ENCODE assay signal across 17 cellular contexts in the genomic region with DNA sequence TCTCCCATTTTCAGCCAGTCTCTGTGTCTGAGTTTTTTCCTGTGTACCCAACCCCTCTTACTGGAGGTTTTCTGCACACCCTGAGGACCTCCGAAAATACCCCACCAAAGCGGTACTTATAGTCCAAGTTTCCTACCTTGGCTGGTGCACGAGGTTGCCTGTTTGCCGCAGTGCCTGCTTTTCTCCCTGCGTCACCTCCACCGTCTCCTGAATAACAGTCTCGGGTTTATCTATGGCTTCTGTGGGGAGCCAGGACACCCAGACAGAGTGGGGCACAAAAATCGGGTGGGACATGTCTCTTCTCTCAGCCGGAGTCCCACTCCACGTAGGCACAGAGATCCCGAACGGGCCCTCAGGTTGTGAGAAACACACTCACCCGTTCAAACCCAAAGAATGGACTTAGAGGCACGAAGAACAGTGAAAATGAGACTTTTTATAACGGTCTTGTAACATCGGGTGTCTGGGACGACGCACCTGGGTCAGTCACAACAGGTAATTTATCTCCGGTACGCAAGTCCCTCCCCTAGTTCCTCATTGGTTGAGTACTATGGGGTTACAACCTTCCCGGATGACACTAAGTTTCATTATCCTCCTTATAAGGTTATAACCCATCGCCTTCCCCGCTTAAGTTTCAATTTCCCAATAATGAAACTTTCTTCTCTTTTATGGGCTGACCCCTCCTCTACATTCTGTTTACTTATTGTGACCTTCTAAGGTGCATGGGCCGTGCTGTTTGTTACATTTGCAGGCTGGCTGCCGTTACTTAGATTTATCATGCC.
A peak's percentile ranks its signal among the peaks of the same experiment; 100 is the strongest.
DNase-seq lines count a peak whose midpoint lies in the region; ATAC-seq and TF ChIP-seq lines count a peak whose summit lies in the region.
"Had no signal": no experiment of that assay in that cellular context is flagged by ENCODE, and none has a peak within 500 bp of the region (broad histone marks: within the 10 kb centered on the region; RNA-seq: fewer than 3 reads in every experiment).

No MANE protein-coding gene starts in this region.

- DNase-seq in GM23338 (ENCODE audit: low spot score) (no peak), RPMI8226 (peak; percentile 19), epithelial cell of esophagus (ENCODE audit: low read depth) (peak; percentile 36), HPDE6-E6E7 (ENCODE audit: extremely low spot score) (no peak), DMS153 treated with DMSO at 0.1 percent for 48 hours (lab: John Stamatoyannopoulos, UW; ENCODE audit: unreplicated experiment) (no peak)
- DNase-seq: H9, KBM-7, MG63, NCI-H1092 treated with DMSO at 0.1 percent for 48 hours, NCI-H187, NCI-H446 treated with DMSO at 0.1 percent for 48 hours, NCI-H774, SHP77 treated with DMSO at 0.1 percent for 48 hours had no signal

- ATAC-seq in GM23338 (peak; percentile 95), HG03025 (IDR thresholded peaks at IDR 0.05; ENCODE audit: low FRiP score, unreplicated experiment) (no peak), GM21723 (IDR thresholded peaks at IDR 0.05; ENCODE audit: unreplicated experiment) (no peak)
- ATAC-seq: Panc1 had no signal

- no peak overlapping the region for H3K4me3 ChIP-seq in GM23338
- peak overlapping the region; percentile 15 for H3K4me3 ChIP-seq in epithelial cell of esophagus (ENCODE audit: low read length)
- H3K4me3 ChIP-seq: MG63 had no signal

- H3K9me3 Mint-ChIP-seq in GM23338: no peaks in the 10 kb centered on the region
- H3K9me3 Mint-ChIP-seq: H9 had no signal

- H3K4me1 ChIP-seq in GM23338 (ENCODE audit: insufficient read depth): peaks cover 6% of the 10 kb centered on the region; the same call in 1 of the 2 replicates

- peak overlapping the region; percentile 43; the same call in 1 of the 2 replicates for H3K4me2 ChIP-seq in GM23338

- no peaks in the 10 kb centered on the region for H3K27me3 ChIP-seq in GM23338 (ENCODE audit: insufficient read depth)
- H3K27me3 ChIP-seq: MG63 had no signal

- H3F3A ChIP-seq in GM23338 (replicated peaks; ENCODE audit: low read depth): no peaks in the 10 kb centered on the region

- peak overlapping the region; percentile 94 for H2AFZ ChIP-seq in GM23338

- no peaks in the 10 kb centered on the region for H4K20me1 ChIP-seq in GM23338 (replicated peaks; ENCODE audit: insufficient read depth)

- H3K36me3 Mint-ChIP-seq in GM23338 (ENCODE audit: low read depth): no peaks in the 10 kb centered on the region

- H3K27me3 Mint-ChIP-seq in GM23338 (ENCODE audit: insufficient read depth, low read depth, poor library complexity): no peaks in the 10 kb centered on the region

- H3K27ac Mint-ChIP-seq in GM23338: peak overlapping the region; percentile 97

- H3K79me2 ChIP-seq in GM23338 (replicated peaks; ENCODE audit: insufficient read depth): no peaks in the 10 kb centered on the region

- peak overlapping the region; percentile 68 for H3K27ac ChIP-seq in C4-2B
- no peak overlapping the region for H3K27ac ChIP-seq in GM23338 (ENCODE audit: low read depth)

- H3K4me1 Mint-ChIP-seq in GM23338: peaks cover 6% of the 10 kb centered on the region; the same call in 2 of the 3 replicates

- peaks cover 7% of the 10 kb centered on the region; the same call in 1 of the 2 replicates for H3K9me2 ChIP-seq in GM23338 (ENCODE audit: insufficient read depth)

- H3K36me3 ChIP-seq in GM23338 (ENCODE audit: insufficient read depth): no peaks in the 10 kb centered on the region
- H3K36me3 ChIP-seq: MG63 had no signal

- TF ChIP-seq CTCF in C4-2B (conservative IDR thresholded peaks at IDR 0.05) (no peak), GM23338 (conservative IDR thresholded peaks at IDR 0.05; ENCODE audit: low read depth in 2 of 2) (no peak), epithelial cell of esophagus (IDR thresholded peaks at IDR 0.05; ENCODE audit: insufficient read depth, low read depth, low read length, missing control alignments) (no peak)

- H3K4me3 Mint-ChIP-seq in GM23338: peak overlapping the region; percentile 89
- H3K4me3 Mint-ChIP-seq: H9 had no signal

TF ChIP-seq in GM23338, 12 proteins besides CTCF, POLR2A, EP300 and RAD21:
- TF ChIP-seq CREB1 (CRISPR knock-in tag; IDR thresholded peaks at IDR 0.05; ENCODE audit: low read depth): peak; percentile 4; the same call in 1 of the 2 replicates
- TF ChIP-seq, protein P1, sequence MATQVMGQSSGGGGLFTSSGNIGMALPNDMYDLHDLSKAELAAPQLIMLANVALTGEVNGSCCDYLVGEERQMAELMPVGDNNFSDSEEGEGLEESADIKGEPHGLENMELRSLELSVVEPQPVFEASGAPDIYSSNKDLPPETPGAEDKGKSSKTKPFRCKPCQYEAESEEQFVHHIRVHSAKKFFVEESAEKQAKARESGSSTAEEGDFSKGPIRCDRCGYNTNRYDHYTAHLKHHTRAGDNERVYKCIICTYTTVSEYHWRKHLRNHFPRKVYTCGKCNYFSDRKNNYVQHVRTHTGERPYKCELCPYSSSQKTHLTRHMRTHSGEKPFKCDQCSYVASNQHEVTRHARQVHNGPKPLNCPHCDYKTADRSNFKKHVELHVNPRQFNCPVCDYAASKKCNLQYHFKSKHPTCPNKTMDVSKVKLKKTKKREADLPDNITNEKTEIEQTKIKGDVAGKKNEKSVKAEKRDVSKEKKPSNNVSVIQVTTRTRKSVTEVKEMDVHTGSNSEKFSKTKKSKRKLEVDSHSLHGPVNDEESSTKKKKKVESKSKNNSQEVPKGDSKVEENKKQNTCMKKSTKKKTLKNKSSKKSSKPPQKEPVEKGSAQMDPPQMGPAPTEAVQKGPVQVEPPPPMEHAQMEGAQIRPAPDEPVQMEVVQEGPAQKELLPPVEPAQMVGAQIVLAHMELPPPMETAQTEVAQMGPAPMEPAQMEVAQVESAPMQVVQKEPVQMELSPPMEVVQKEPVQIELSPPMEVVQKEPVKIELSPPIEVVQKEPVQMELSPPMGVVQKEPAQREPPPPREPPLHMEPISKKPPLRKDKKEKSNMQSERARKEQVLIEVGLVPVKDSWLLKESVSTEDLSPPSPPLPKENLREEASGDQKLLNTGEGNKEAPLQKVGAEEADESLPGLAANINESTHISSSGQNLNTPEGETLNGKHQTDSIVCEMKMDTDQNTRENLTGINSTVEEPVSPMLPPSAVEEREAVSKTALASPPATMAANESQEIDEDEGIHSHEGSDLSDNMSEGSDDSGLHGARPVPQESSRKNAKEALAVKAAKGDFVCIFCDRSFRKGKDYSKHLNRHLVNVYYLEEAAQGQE (IDR thresholded peaks at IDR 0.05; ENCODE audit: unreplicated experiment): no peak

Comparison
In these comparisons a context has a peak if more than half of its experiments do, and no peak if none do; other contexts are left out.
1. DNase-seq: peak in RPMI8226 (single experiment) and epithelial cell of esophagus (single experiment); none in GM23338 (single experiment), HPDE6-E6E7 (single experiment) and DMS153 treated with DMSO at 0.1 percent for 48 hours (single experiment).